8 cellular contexts compared by ENCODE assay signal in the genomic region with DNA sequence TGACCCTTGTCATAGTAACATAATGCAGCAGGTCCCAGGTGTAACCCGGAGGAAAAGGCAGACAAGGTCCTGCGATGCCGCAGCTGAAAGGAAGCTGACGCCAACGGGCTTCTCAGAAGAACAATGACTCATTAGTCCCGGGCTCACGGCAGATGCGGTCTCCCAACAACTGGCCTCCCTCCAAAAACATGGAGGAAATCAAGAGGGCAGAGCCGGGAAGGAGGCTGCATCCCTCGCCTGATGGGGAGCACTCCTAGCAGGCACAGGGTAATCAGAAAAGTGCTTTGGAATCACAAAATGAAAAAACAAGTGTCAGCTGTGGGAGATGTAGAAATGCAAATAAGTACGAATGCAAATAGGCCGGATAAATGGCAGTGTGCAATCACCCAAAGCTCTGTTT.
DNase-seq lines count a peak whose midpoint lies in the region; ATAC-seq and TF ChIP-seq lines count a peak whose summit lies in the region.

No MANE protein-coding gene starts in this region.

- TF ChIP-seq CTCF in chondrocyte (IDR thresholded peaks at IDR 0.05) (no peak), osteoblast (IDR thresholded peaks at IDR 0.05; ENCODE audit: extremely low read depth, low read depth, low read length) (no peak)

- peak overlapping the region; percentile 2 for H3K4me3 ChIP-seq in osteoblast (ENCODE audit: insufficient read depth, low read length)

- peak overlapping the region; percentile 23 for H2AFZ ChIP-seq in osteoblast (ENCODE audit: low read length)

- no peaks in the 10 kb centered on the region for H3K36me3 Mint-ChIP-seq in chondrocyte (ENCODE audit: low read depth)

- H3K27ac ChIP-seq in osteoblast (ENCODE audit: low read depth, low read length), result peak overlapping the region; percentile 7

- H3K4me1 Mint-ChIP-seq in chondrocyte (ENCODE audit: low read depth), result peaks cover 63% of the 10 kb centered on the region

- H3K27me3 Mint-ChIP-seq in chondrocyte (ENCODE audit: low read depth), result no peaks in the 10 kb centered on the region

- DNase-seq in DMS53 (lab: John Stamatoyannopoulos, UW) (peak; percentile 90), NCI-H460 (ENCODE audit: extremely low read depth, low read depth) (peak; percentile 44), chondrocyte (ENCODE audit: low spot score) (no peak), osteoblast (ENCODE audit: insufficient read length, low spot score, missing footprints) (peak; percentile 82), epidermal melanocyte (ENCODE audit: insufficient read length, low spot score) (no peak), AML-193 (lab: John Stamatoyannopoulos, UW) (no peak)
- DNase-seq in stimulated activated CD4-positive, alpha-beta T cell treated with anti-CD3 and anti-CD28 coated beads, Interleukin-15, amount 100 ng/mL, for 24 hours, result no peak

- no peaks in the 10 kb centered on the region for H3K9me3 Mint-ChIP-seq in chondrocyte (ENCODE audit: low read depth)

- H3K9me3 ChIP-seq in osteoblast (ENCODE audit: low read depth, low read length), result no peaks in the 10 kb centered on the region

- no peaks in the 10 kb centered on the region for H3K36me3 ChIP-seq in osteoblast (ENCODE audit: insufficient read depth, low read length)

- H4K20me1 ChIP-seq in osteoblast (ENCODE audit: insufficient read depth, low read length), result no peaks in the 10 kb centered on the region

- H3K4me2 ChIP-seq in osteoblast (ENCODE audit: insufficient read depth, low read length), result peak overlapping the region; percentile 6

- H3K79me2 ChIP-seq in osteoblast (ENCODE audit: insufficient read depth, low read length), result no peaks in the 10 kb centered on the region

- H3K4me3 Mint-ChIP-seq in chondrocyte (ENCODE audit: unreplicated experiment), result peak overlapping the region; percentile 55

- H3K27me3 ChIP-seq in osteoblast (ENCODE audit: insufficient read depth, low read length), result no peaks in the 10 kb centered on the region

- ATAC-seq in HG03460 (IDR thresholded peaks at IDR 0.05; ENCODE audit: unreplicated experiment), result no peak

- peak overlapping the region; percentile 96 for H3K27ac Mint-ChIP-seq in chondrocyte (ENCODE audit: unreplicated experiment)

- peaks cover 20% of the 10 kb centered on the region for H3K4me1 ChIP-seq in osteoblast (ENCODE audit: insufficient read depth, low read length)

Comparison
In these comparisons a context has a peak if more than half of its experiments do, and no peak if none do; other contexts are left out.
1. DNase-seq: peak in DMS53 (single experiment), NCI-H460 (single experiment) and osteoblast (single experiment); none in chondrocyte (single experiment), epidermal melanocyte (single experiment), AML-193 (0 of 2) and stimulated activated CD4-positive, alpha-beta T cell treated with anti-CD3 and anti-CD28 coated beads, Interleukin-15, amount 100 ng/mL, for 24 hours (single experiment).